ENCODE assay signal across 8 cellular contexts in genomic region chr11:46393231-46393616, GRCh38. TPM values are rescaled to one million over a fixed set of nuclear protein-coding genes. Genes with fewer than 3 reads are reported as not detected.
DNase-seq lines count a peak whose midpoint lies in the region; ATAC-seq and TF ChIP-seq lines count a peak whose summit lies in the region.

No MANE protein-coding gene starts in this region.

- H3K4me1 Mint-ChIP-seq in Calu3 (ENCODE audit: low read depth, unreplicated experiment), result peaks cover 22% of the 10 kb centered on the region
- H3K4me1 Mint-ChIP-seq in dendritic cell treated with granulocyte-macrophage colony-stimulating factor and Interleukin-4, amounts not matched to agents 40 ng/mL and 50 ng/mL, for 4 days (ENCODE audit: low read depth), result peaks cover 40% of the 10 kb centered on the region
- peaks cover 15% of the 10 kb centered on the region for H3K4me1 Mint-ChIP-seq in neural crest cell

- no TSS peak for BruUV-seq in Calu3 (replicated peaks; lab: Mats Ljungman, UMichigan)

- H3K27me3 Mint-ChIP-seq in Calu3 (ENCODE audit: unreplicated experiment), result peaks cover 48% of the 10 kb centered on the region
- peaks cover 53% of the 10 kb centered on the region for H3K27me3 Mint-ChIP-seq in dendritic cell treated with granulocyte-macrophage colony-stimulating factor and Interleukin-4, amounts not matched to agents 40 ng/mL and 50 ng/mL, for 4 days
- peaks cover 49% of the 10 kb centered on the region for H3K27me3 Mint-ChIP-seq in neural crest cell (ENCODE audit: low read depth)

- DNase-seq in Calu3 (no peak), neural crest cell (ENCODE audit: low read depth, low spot score) (no peak), kidney glomerular epithelial cell (lab: John Stamatoyannopoulos, UW) (no peak), LoVo (ENCODE audit: low spot score) (no peak), NCI-H187 treated with DMSO at 0.1 percent for 48 hours (lab: John Stamatoyannopoulos, UW) (no peak)

- H3K9ac ChIP-seq in HUES6 (ENCODE audit: low read length), result no peak overlapping the region

- H3K36me3 Mint-ChIP-seq in Calu3 (ENCODE audit: insufficient read depth, unreplicated experiment) (peaks cover 37% of the 10 kb centered on the region), neural crest cell (ENCODE audit: low read depth) (no peaks in the 10 kb centered on the region)
- H3K36me3 Mint-ChIP-seq in dendritic cell treated with granulocyte-macrophage colony-stimulating factor and Interleukin-4, amounts not matched to agents 40 ng/mL and 50 ng/mL, for 4 days (ENCODE audit: low read depth), result peaks cover 20% of the 10 kb centered on the region

- CTCF ChIA-PET in Calu3 (lab: Charles Lee), result interaction anchor here (0.6 to 1.0 kb wide), 2 partner anchors 120 to 225 kb away, joined by 3 to 5 read pairs; partner anchors contain the start of gene ATG13

- peaks cover 26% of the 10 kb centered on the region for H3K4me1 ChIP-seq in HUES6 (ENCODE audit: control insufficient read depth, insufficient read depth, low read length)

- H3K27ac Mint-ChIP-seq in Calu3 (ENCODE audit: unreplicated experiment) (peak overlapping the region; percentile 50), neural crest cell (ENCODE audit: unreplicated experiment) (no peak overlapping the region)
- no peak overlapping the region for H3K27ac Mint-ChIP-seq in dendritic cell treated with granulocyte-macrophage colony-stimulating factor and Interleukin-4, amounts not matched to agents 40 ng/mL and 50 ng/mL, for 4 days

- TF ChIP-seq CTCF in Calu3 (IDR thresholded peaks at IDR 0.05; ENCODE audit: unreplicated experiment), result no peak
- TF ChIP-seq CTCF in neural crest cell (conservative IDR thresholded peaks at IDR 0.05), result no peak

- ATAC-seq in HG03457 (IDR thresholded peaks at IDR 0.05; ENCODE audit: unreplicated experiment), result no peak

- H3K27ac ChIP-seq in HUES6 (ENCODE audit: low read depth, low read length), result no peak overlapping the region

- H3K27me3 ChIP-seq in HUES6 (ENCODE audit: control insufficient read depth, insufficient read depth, low read length), result peaks cover 52% of the 10 kb centered on the region

- H3K36me3 ChIP-seq in HUES6 (ENCODE audit: control insufficient read depth, insufficient read depth, low read length), result peaks cover 18% of the 10 kb centered on the region

- H3K9me3 Mint-ChIP-seq in Calu3 (ENCODE audit: low read depth, unreplicated experiment), result no peaks in the 10 kb centered on the region
- no peaks in the 10 kb centered on the region for H3K9me3 Mint-ChIP-seq in dendritic cell treated with granulocyte-macrophage colony-stimulating factor and Interleukin-4, amounts not matched to agents 40 ng/mL and 50 ng/mL, for 4 days
- no peaks in the 10 kb centered on the region for H3K9me3 Mint-ChIP-seq in neural crest cell

- H3K4me3 ChIP-seq in HUES6 (ENCODE audit: low read depth, low read length), result peak overlapping the region; percentile 77

- H3K4me3 Mint-ChIP-seq in Calu3 (ENCODE audit: low read depth, unreplicated experiment), result peak overlapping the region; percentile 71
- peak overlapping the region; percentile 92 for H3K4me3 Mint-ChIP-seq in dendritic cell treated with granulocyte-macrophage colony-stimulating factor and Interleukin-4, amounts not matched to agents 40 ng/mL and 50 ng/mL, for 4 days
- H3K4me3 Mint-ChIP-seq in neural crest cell, result peak overlapping the region; percentile 90

- H3K9me3 ChIP-seq in HUES6 (ENCODE audit: control insufficient read depth, insufficient read depth, low read depth, low read length), result no peaks in the 10 kb centered on the region

- intact Hi-C loops in Calu3 (cut with micrococcal nuclease; ENCODE audit: unreplicated experiment), result no loop called here
- intact Hi-C loops in dendritic cell treated with granulocyte-macrophage colony-stimulating factor and Interleukin-4, amounts not matched to agents 40 ng/mL and 50 ng/mL, for 4 days (cut with micrococcal nuclease), result loop anchor here (5.0 kb wide), 1 partner anchor 144 kb away; no protein-coding TSS in a partner anchor

RNA-seq across cellular contexts. Expression of gene CHRM4, which starts 1.6 kb away (rescaled TPM):
- not detected in 2 replicates for total RNA-seq in Calu3 (2022)
- total RNA-seq in neural crest cell, result 0.37 and 0.39 TPM in 2 replicates

RNA-seq across cellular contexts. Expression of gene MDK, which starts 11.8 kb away (rescaled TPM):
- total RNA-seq in Calu3 (2022) (74.9 and 139 TPM in 2 replicates), neural crest cell (781 and 821 TPM in 2 replicates)

RNA-seq across cellular contexts. Expression of gene DGKZ, which starts 46.0 kb away (rescaled TPM):
- total RNA-seq in Calu3 (2022) (38.0 and 40.2 TPM in 2 replicates), neural crest cell (54.4 and 60.1 TPM in 2 replicates)
